In the genomic region with DNA sequence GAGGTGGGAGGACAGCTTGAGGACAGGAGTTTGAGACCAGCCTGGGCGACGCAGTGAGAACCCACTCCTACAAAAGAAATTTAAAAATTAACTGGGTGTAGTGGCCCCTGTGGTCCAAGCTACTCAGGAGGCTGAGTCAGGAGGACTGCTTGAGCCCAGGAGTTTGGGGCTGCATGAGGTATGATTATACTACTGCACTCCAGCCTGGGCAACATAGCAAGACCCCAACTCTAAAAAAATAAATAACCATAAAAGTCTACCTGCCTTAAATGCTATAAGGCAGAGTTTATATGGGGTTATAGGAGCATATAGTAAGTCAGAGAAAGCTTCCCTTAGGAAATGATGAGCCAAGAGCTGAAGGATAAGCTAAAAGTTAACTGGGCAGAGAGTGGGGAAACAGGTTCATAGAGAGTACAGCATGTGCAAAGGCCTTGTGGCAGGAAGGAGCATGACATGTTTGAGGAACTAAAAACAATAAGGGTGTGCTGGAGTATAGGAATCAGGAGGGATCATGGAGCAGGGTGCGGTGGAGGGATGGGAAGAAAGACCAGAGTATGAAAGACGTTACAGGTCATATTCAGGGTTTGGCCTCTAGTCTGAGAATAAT, we compare ENCODE assay signal across 13 cellular contexts.
"Had no signal": no experiment of that assay in that cellular context is flagged by ENCODE, and none has a peak within 500 bp of the region (broad histone marks: within the 10 kb centered on the region; RNA-seq: fewer than 3 reads in every experiment).

No MANE protein-coding gene starts in this region.

- H3K4me1 Mint-ChIP-seq: activated naive CD4-positive, alpha-beta T cell treated with anti-CD3 and anti-CD28 coated beads, Interleukin-2, amount 50 U/mL, for 24 hours; central memory CD8-positive, alpha-beta T cell; stimulated activated effector memory CD8-positive, alpha-beta T cell treated with anti-CD3 and anti-CD28 coated beads, Interleukin-12 subunit alpha, Interleukin-12 subunit beta, amount 100 ng/mL, for 72 hours had no signal

- H3K9me3 Mint-ChIP-seq: activated naive CD4-positive, alpha-beta T cell treated with anti-CD3 and anti-CD28 coated beads, Interleukin-2, amount 50 U/mL, for 24 hours; activated T-cell treated with anti-CD3 and anti-CD28 coated beads, Interleukin-2, amount 50 U/mL, for 24 hours; central memory CD8-positive, alpha-beta T cell; naive thymus-derived CD8-positive, alpha-beta T cell; stimulated activated effector memory CD8-positive, alpha-beta T cell treated with anti-CD3 and anti-CD28 coated beads, Interleukin-12 subunit alpha, Interleukin-12 subunit beta, amount 100 ng/mL, for 72 hours had no signal

- H3K27me3 ChIP-seq: body of pancreas, thyroid gland had no signal

- H3K27ac Mint-ChIP-seq: activated naive CD4-positive, alpha-beta T cell treated with anti-CD3 and anti-CD28 coated beads, Interleukin-2, amount 50 U/mL, for 24 hours; activated T-cell treated with anti-CD3 and anti-CD28 coated beads, Interleukin-2, amount 50 U/mL, for 24 hours; stimulated activated effector memory CD8-positive, alpha-beta T cell treated with anti-CD3 and anti-CD28 coated beads, Interleukin-12 subunit alpha, Interleukin-12 subunit beta, amount 100 ng/mL, for 72 hours had no signal

- H3K36me3 ChIP-seq: thyroid gland had no signal

- H3K4me3 Mint-ChIP-seq: activated naive CD4-positive, alpha-beta T cell treated with anti-CD3 and anti-CD28 coated beads, Interleukin-2, amount 50 U/mL, for 24 hours; activated T-cell treated with anti-CD3 and anti-CD28 coated beads, Interleukin-2, amount 50 U/mL, for 24 hours; central memory CD8-positive, alpha-beta T cell; naive thymus-derived CD8-positive, alpha-beta T cell; stimulated activated effector memory CD8-positive, alpha-beta T cell treated with anti-CD3 and anti-CD28 coated beads, Interleukin-12 subunit alpha, Interleukin-12 subunit beta, amount 100 ng/mL, for 72 hours had no signal

- H3K27me3 Mint-ChIP-seq: activated naive CD4-positive, alpha-beta T cell treated with anti-CD3 and anti-CD28 coated beads, Interleukin-2, amount 50 U/mL, for 24 hours; activated T-cell treated with anti-CD3 and anti-CD28 coated beads, Interleukin-2, amount 50 U/mL, for 24 hours; central memory CD8-positive, alpha-beta T cell; naive thymus-derived CD8-positive, alpha-beta T cell had no signal

- DNase-seq: activated effector memory CD4-positive, alpha-beta T cell treated with Interleukin-2 at 50 U/mL for 16 hours; activated T-cell treated with anti-CD3 and anti-CD28 coated beads, Interleukin-2, amount 50 U/mL, for 24 hours; amniotic stem cell; body of pancreas; dermis blood vessel endothelial cell; mucosa of descending colon; naive thymus-derived CD8-positive, alpha-beta T cell; right cardiac atrium; T-helper 2 cell; thyroid gland had no signal

- H3K27ac ChIP-seq: body of pancreas, thyroid gland had no signal

- ATAC-seq: body of pancreas; mucosa of descending colon; naive thymus-derived CD8-positive, alpha-beta T cell; right cardiac atrium; stimulated activated effector memory CD8-positive, alpha-beta T cell treated with anti-CD3 and anti-CD28 coated beads, Interleukin-12 subunit alpha, Interleukin-12 subunit beta, amount 100 ng/mL, for 72 hours had no signal

- H3K4me1 ChIP-seq: body of pancreas, thyroid gland had no signal

- H3K36me3 Mint-ChIP-seq: stimulated activated effector memory CD8-positive, alpha-beta T cell treated with anti-CD3 and anti-CD28 coated beads, Interleukin-12 subunit alpha, Interleukin-12 subunit beta, amount 100 ng/mL, for 72 hours had no signal

- H3K4me3 ChIP-seq: body of pancreas, mucosa of descending colon, thyroid gland had no signal

- H3K9me3 ChIP-seq: body of pancreas, mucosa of descending colon, thyroid gland had no signal
